8 cellular contexts compared by ENCODE assay signal in the genomic region with DNA sequence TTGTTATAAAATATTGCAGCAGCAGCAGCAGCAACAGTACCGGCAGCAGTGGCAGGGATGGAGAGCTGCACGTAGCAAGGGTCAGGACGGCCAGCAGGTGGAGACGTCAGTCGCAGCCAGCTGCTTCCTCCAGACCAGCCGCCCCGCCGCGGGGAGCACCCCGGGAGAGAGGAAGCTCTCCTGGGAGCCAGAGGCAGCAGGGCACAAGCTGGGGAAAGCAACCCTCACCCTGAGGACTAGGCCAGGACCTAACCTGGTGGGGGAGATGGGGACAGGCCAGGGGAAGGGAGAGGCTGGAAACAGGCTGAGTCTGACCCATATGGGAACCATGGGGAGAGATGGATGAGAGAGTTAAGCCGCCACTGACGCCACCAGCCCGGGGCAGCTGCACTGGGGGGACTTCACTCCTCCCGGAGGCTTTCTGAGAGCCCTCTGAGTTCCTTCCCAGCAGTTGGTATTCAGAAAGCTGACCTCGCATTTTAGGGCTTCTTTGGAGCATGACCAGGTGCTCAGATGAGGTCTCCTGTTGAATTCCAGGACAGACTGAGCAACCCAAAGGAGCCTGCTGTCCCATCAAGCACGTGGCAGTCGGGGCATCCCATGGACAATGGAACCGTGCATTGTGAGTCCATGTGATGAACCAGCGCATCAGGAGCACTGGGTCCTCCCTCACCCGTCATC. TPM values are rescaled to one million over a fixed set of nuclear protein-coding genes. Genes with fewer than 3 reads are reported as not detected.
A peak's percentile ranks its signal among the peaks of the same experiment; 100 is the strongest.
DNase-seq lines count a peak whose midpoint lies in the region; ATAC-seq, FAIRE-seq and TF ChIP-seq lines count a peak whose summit lies in the region.

No MANE protein-coding gene starts in this region.

- DNase-seq in COLO829 (ENCODE audit: low spot score) (peak; percentile 77), H54 (ENCODE audit: insufficient read length, low spot score) (peak; percentile 83), NCI-H2107 treated with DMSO at 0.1 percent for 48 hours (lab: John Stamatoyannopoulos, UW; ENCODE audit: unreplicated experiment) (peak; percentile 89), iris pigment epithelial cell (ENCODE audit: low read depth) (peak; percentile 77)
- DNase-seq in stimulated activated CD4-positive, alpha-beta T cell treated with anti-CD3 and anti-CD28 coated beads, Interleukin-15, amount 100 ng/mL, for 24 hours: peak; percentile 80

- peaks cover 0 to 2% (median 0%) of the 10 kb centered on the region in 5 experiments for H3K9me3 Mint-ChIP-seq in brain

- no peak for ATAC-seq in GM21529 (IDR thresholded peaks at IDR 0.05; ENCODE audit: unreplicated experiment)

- H3K36me3 Mint-ChIP-seq in brain: no peaks in the 10 kb centered on the region

- peak; percentile 91 for TF ChIP-seq CTCF in VCaP (conservative IDR thresholded peaks at IDR 0.05)
- TF ChIP-seq CTCF in brain (conservative IDR thresholded peaks at IDR 0.05): peak; percentile 83 to 87

- peaks cover 22% of the 10 kb centered on the region for H3K27me3 Mint-ChIP-seq in brain

- TF ChIP-seq POLR2A in H54 (IDR thresholded peaks at IDR 0.05; ENCODE audit: low read depth, low read length): no peak

- no peak overlapping the region; the same call in 1 of the 2 replicates for H3K27ac ChIP-seq in VCaP

- peak overlapping the region; percentile 32 to 70 (median 37) for H3K4me3 Mint-ChIP-seq in brain

- peak; percentile 91 for FAIRE-seq in H54 (lab: Jason Lieb, UNC)

- peak overlapping the region in 3 of 5 experiments; percentile 37 to 87 (median 83) for H3K27ac Mint-ChIP-seq in brain

- H3K4me1 Mint-ChIP-seq in brain: peaks cover 43% of the 10 kb centered on the region

RNA-seq across cellular contexts. Expression of a gene that starts 56.3 kb away (rescaled TPM):
- polyA plus RNA-seq in brain (ENCODE audit: insufficient read depth, low read depth, low replicate concordance): 6.2 TPM
